Comparison of ENCODE assay signal across 19 cellular contexts in the genomic region with DNA sequence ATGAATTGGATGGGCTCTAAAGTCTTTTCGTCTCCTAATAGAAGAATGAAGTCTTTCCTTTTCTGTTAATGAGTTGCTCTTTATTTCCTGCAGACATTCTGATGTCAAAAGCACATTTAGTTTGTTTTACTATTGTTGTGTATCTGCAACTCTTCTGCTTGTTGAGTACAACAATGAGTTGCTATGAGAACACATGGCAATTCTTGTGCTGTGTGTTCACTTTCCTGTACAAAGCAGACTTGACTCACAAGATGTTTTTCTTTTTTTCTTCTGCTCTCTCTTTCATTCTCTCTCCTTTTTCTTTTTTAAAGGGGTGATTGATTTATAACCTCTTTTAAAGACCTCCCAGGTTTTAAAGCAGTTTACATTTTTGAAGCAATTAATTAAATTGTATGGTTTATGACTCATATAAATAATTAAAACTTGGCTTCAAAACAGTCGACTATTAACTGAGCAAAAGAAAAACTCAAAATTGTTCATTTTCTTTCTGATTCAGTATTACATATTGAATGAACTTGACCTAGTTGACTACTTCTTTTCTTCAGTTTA. TPM values are rescaled to one million over a fixed set of nuclear protein-coding genes. Genes with fewer than 3 reads are reported as not detected.
DNase-seq lines count a peak whose midpoint lies in the region; ATAC-seq, FAIRE-seq and TF ChIP-seq lines count a peak whose summit lies in the region.
"Had no signal": no experiment of that assay in that cellular context is flagged by ENCODE, and none has a peak within 500 bp of the region (broad histone marks: within the 10 kb centered on the region; RNA-seq: fewer than 3 reads in every experiment).

No MANE protein-coding gene starts in this region.

- no peak overlapping the region for H3K56ac ChIP-seq in IMR-90 (ENCODE audit: extremely low read depth, insufficient read depth, low read length)

- no peak overlapping the region for H2AK9ac ChIP-seq in IMR-90 (replicated peaks; ENCODE audit: low read depth, low read length, poor library complexity)

- peaks cover 7% of the 10 kb centered on the region; the same call in 1 of the 2 replicates for H3K4me1 ChIP-seq in IMR-90 (ENCODE audit: control insufficient read depth, insufficient read depth, low read length)
- H3K4me1 ChIP-seq: body of pancreas, tibial artery had no signal

- in situ Hi-C loops in IMR-90 (cut with MboI; ENCODE audit: low sequenced_read_pairs): no loop called here

- H3K27ac ChIP-seq in IMR-90 (ENCODE audit: insufficient read depth, low read length): no peak overlapping the region
- H3K27ac ChIP-seq: body of pancreas, hepatocyte, tibial artery had no signal

- no peaks in the 10 kb centered on the region for H3K79me1 ChIP-seq in IMR-90 (ENCODE audit: low read depth in 1 of 2, low read length in 2 of 2)

- H2BK5ac ChIP-seq in IMR-90 (ENCODE audit: low read depth, low read length, poor library complexity, severe bottlenecking): peak overlapping the region; percentile 24

- intact Hi-C loops in IMR-90 (cut with micrococcal nuclease): loop anchor here (1.0 kb wide), 1 partner anchor 40 kb away; no protein-coding TSS in a partner anchor

- ATAC-seq in IMR-90 (ENCODE audit: low read depth) (peak; percentile 53), HG02970 (IDR thresholded peaks at IDR 0.05; ENCODE audit: low FRiP score, unreplicated experiment) (no peak)
- ATAC-seq: body of pancreas had no signal

- TF ChIP-seq RAD21 in IMR-90 (IDR thresholded peaks at IDR 0.05; ENCODE audit: low read length): no peak

- H3K4ac ChIP-seq in IMR-90 (ENCODE audit: low read depth, low read length): no peak overlapping the region

- no peak overlapping the region for H2AFZ ChIP-seq in IMR-90 (replicated peaks; ENCODE audit: low read length, poor library complexity)
- H2AFZ ChIP-seq: hepatocyte had no signal

- CTCF ChIA-PET in IMR-90 (lab: Yijun Ruan, JAX): interaction anchor here (1.0 kb wide), 1 partner anchor 11 kb away, joined by 4 read pairs; no protein-coding TSS in a partner anchor

- H4K91ac ChIP-seq in IMR-90 (ENCODE audit: insufficient read depth, low read depth, low read length): no peak overlapping the region

- 0% methylated on average over 1 of the region's 2 CpGs; no CpG with 5 or more reads in 1 of the 2 experiments for WGBS in IMR-90 (ENCODE audit: extremely low coverage in 2 of 2, insufficient read length in 1 of 2), 2 experiments

- POLR2A ChIA-PET in IMR-90 (lab: Charles Lee; ENCODE audit: unreplicated experiment): no interaction called here

- peak; percentile 14 for FAIRE-seq in colon (lab: Jason Lieb, UNC)

- H3K36me3 ChIP-seq in IMR-90 (ENCODE audit: control insufficient read depth, insufficient read depth, low read length): peaks cover 6% of the 10 kb centered on the region

- no peaks in the 10 kb centered on the region for H3K27me3 ChIP-seq in IMR-90 (ENCODE audit: control insufficient read depth, insufficient read depth, low read length)
- H3K27me3 ChIP-seq: body of pancreas, hepatocyte, tibial artery had no signal

- no peak overlapping the region for H2BK20ac ChIP-seq in IMR-90 (ENCODE audit: low read depth, low read length)

- H3K23ac ChIP-seq in IMR-90 (ENCODE audit: low read depth, low read length): no peak overlapping the region

- DNase-seq in AG08396 (ENCODE audit: low spot score) (peak; percentile 16), IMR-90 (peak; percentile 75), kidney tubule cell (ENCODE audit: low spot score) (peak; percentile 52), cerebellar cortex (ENCODE audit: low spot score) (no peak), Kasumi-1 (lab: John Stamatoyannopoulos, UW) (no peak)
- DNase-seq in activated effector memory CD4-positive, alpha-beta T cell treated with Interleukin-2 at 50 U/mL for 16 hours: no peak
- DNase-seq: activated CD4-positive, alpha-beta T cell treated with anti-CD3 and anti-CD28 coated beads, Interleukin-2, amount 50 U/mL, for 48 hours; activated naive CD4-positive, alpha-beta T cell treated with Interleukin-2 at 50 U/mL for 16 hours; body of pancreas; CD4-positive, alpha-beta T cell; H9; KBM-7; NCI-H526; SHP77 treated with DMSO at 0.1 percent for 48 hours; tibial artery had no signal

- peaks cover 4% of the 10 kb centered on the region; the same call in 1 of the 2 replicates for H3K9me1 ChIP-seq in IMR-90 (ENCODE audit: insufficient read depth, low read length)

- no peak for TF ChIP-seq CTCF in IMR-90 (conservative IDR thresholded peaks at IDR 0.05; ENCODE audit: low read depth, low read length)

- H3K9ac ChIP-seq in IMR-90 (ENCODE audit: low read depth, low read length): no peak overlapping the region

- H2AK5ac ChIP-seq in IMR-90 (ENCODE audit: low read depth, low read length): no peak overlapping the region

- BruUV-seq in IMR-90 (replicated peaks; lab: Mats Ljungman, UMichigan): no TSS peak

- H3K4me2 ChIP-seq in IMR-90 (ENCODE audit: low read depth, low read length): peak overlapping the region; percentile 22; the same call in 1 of the 2 replicates
- H3K4me2 ChIP-seq: hepatocyte had no signal

- H3K4me3 ChIP-seq in IMR-90 (ENCODE audit: insufficient read depth, low read depth, low read length): no peak overlapping the region
- H3K4me3 ChIP-seq: body of pancreas, hepatocyte, tibial artery had no signal

- H3K14ac ChIP-seq in IMR-90 (replicated peaks; ENCODE audit: low read depth, low read length): no peak overlapping the region; the same call in 1 of the 2 replicates

- no peak overlapping the region for H4K5ac ChIP-seq in IMR-90 (ENCODE audit: low read depth, low read length)

- H4K20me1 ChIP-seq in IMR-90 (ENCODE audit: insufficient read depth, low read length): no peaks in the 10 kb centered on the region

- no peak overlapping the region for H4K8ac ChIP-seq in IMR-90 (ENCODE audit: low read depth in 2 of 2, low read length in 2 of 2)

- H2BK15ac ChIP-seq in IMR-90 (ENCODE audit: low read depth, low read length): no peak overlapping the region

- no peak overlapping the region for H2BK120ac ChIP-seq in IMR-90 (ENCODE audit: low read depth, low read length)

- H3K18ac ChIP-seq in IMR-90 (ENCODE audit: low read depth, low read length): peak overlapping the region; percentile 50; the same call in 1 of the 2 replicates

- dilution Hi-C loops in IMR-90 (cut with HindIII; ENCODE audit: low sequenced_read_pairs, unreplicated experiment): no loop called here

- no peak for TF ChIP-seq POLR2A in IMR-90 (IDR thresholded peaks at IDR 0.05; ENCODE audit: low read depth, low read length)

- no peaks in the 10 kb centered on the region for H3K9me3 ChIP-seq in IMR-90 (ENCODE audit: control insufficient read depth, insufficient read depth, low read length)
- H3K9me3 ChIP-seq: body of pancreas, tibial artery had no signal

TF ChIP-seq in IMR-90, 13 proteins besides CTCF, POLR2A, EP300 and RAD21:
- peak; percentile 26; the same call in 1 of the 2 replicates for TF ChIP-seq CEBPB (IDR thresholded peaks at IDR 0.05; ENCODE audit: low read depth, low read length)
- TF ChIP-seq, protein P1, sequence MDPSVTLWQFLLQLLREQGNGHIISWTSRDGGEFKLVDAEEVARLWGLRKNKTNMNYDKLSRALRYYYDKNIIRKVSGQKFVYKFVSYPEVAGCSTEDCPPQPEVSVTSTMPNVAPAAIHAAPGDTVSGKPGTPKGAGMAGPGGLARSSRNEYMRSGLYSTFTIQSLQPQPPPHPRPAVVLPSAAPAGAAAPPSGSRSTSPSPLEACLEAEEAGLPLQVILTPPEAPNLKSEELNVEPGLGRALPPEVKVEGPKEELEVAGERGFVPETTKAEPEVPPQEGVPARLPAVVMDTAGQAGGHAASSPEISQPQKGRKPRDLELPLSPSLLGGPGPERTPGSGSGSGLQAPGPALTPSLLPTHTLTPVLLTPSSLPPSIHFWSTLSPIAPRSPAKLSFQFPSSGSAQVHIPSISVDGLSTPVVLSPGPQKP (IDR thresholded peaks at IDR 0.05; ENCODE audit: borderline replicate concordance, low read depth, low read length): no peak

RNA-seq across cellular contexts. Expression of gene ABHD10, which starts 31.6 kb away (rescaled TPM):
- total RNA-seq in IMR-90 (2012; rRNA removed): 53.9 and 57.2 TPM in 2 replicates
- 17.7 and 24.7 TPM in 2 replicates for polyA plus RNA-seq in IMR-90 (2012; rRNA removed)
- polyA plus RNA-seq in IMR-90 (2012; cell fraction: cytosol; rRNA removed): 6.3 and 8.0 TPM in 2 replicates
- 6.5 and 16.2 TPM in 2 replicates for polyA plus RNA-seq in IMR-90 (2012; cell fraction: nucleus; rRNA removed; ENCODE audit: low replicate concordance)

RNA-seq across cellular contexts. Expression of gene TAGLN3, which starts 51.5 kb away (rescaled TPM):
- 3.2 and 3.6 TPM in 2 replicates for total RNA-seq in IMR-90 (2012; rRNA removed)
- 7.7 TPM in 2 replicates for polyA plus RNA-seq in IMR-90 (2012; rRNA removed)
- 2.9 and 5.0 TPM in 2 replicates for polyA plus RNA-seq in IMR-90 (2012; cell fraction: cytosol; rRNA removed)
- polyA plus RNA-seq in IMR-90 (2012; cell fraction: nucleus; rRNA removed; ENCODE audit: low replicate concordance): 3.5 and 4.2 TPM in 2 replicates
- total RNA-seq: dermis microvascular lymphatic vessel endothelial cell had no signal

Comparison
In these comparisons a context has a peak if more than half of its experiments do, and no peak if none do; other contexts are left out.
1. DNase-seq: peak in AG08396 (single experiment), IMR-90 (single experiment) and kidney tubule cell (single experiment); none in cerebellar cortex (single experiment), Kasumi-1 (0 of 2) and activated effector memory CD4-positive, alpha-beta T cell treated with Interleukin-2 at 50 U/mL for 16 hours (single experiment).